31 cellular contexts compared by ENCODE assay signal in the genomic region with DNA sequence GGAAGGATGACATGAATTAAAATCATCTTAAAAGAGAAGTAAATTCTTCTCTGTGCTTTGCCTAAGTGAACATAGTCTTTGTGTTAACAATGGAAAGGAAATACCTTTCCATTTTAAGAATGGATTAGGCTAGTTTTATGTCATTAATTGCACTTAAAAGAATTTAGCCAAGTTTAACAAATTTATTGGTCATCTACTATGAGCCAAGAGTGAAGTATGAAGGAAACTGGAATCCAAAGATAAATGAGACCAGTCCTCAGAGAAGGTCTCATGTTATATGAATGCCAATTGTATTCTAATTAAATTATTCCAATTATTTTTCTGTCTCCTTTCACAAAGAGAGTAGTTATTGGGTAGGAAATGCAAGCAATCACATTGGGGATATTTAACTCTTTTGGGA.
"Had no signal": no experiment of that assay in that cellular context is flagged by ENCODE, and none has a peak within 500 bp of the region (broad histone marks: within the 10 kb centered on the region; RNA-seq: fewer than 3 reads in every experiment).

No MANE protein-coding gene starts in this region.

- H3K27ac ChIP-seq: neural progenitor cell, ovary, parathyroid adenoma, psoas muscle, right lobe of liver, sigmoid colon, spleen, suprapubic skin, testis, tibial artery, upper lobe of left lung, vagina had no signal

- H3K27me3 Mint-ChIP-seq: stimulated activated memory B cell treated with anti-CD40 and anti-IgM and Interleukin-4, amounts not matched to agents 10 μg/mL and 1 μg/mL and 100 μg/mL, for 72 hours; stimulated activated naive CD8-positive, alpha-beta T cell treated with anti-CD3 and anti-CD28 coated beads, Interleukin-15, amount 100 ng/mL, for 72 hours had no signal

- FAIRE-seq: small intestine, urothelium cell line had no signal

- H3K9me3 Mint-ChIP-seq: nephron; neural progenitor cell; stimulated activated memory B cell treated with anti-CD40 and anti-IgM and Interleukin-4, amounts not matched to agents 10 μg/mL and 1 μg/mL and 100 μg/mL, for 72 hours had no signal

- H3K4me1 Mint-ChIP-seq: natural killer cell; neural progenitor cell; stimulated activated memory B cell treated with anti-CD40 and anti-IgM and Interleukin-4, amounts not matched to agents 10 μg/mL and 1 μg/mL and 100 μg/mL, for 72 hours; stimulated activated naive CD8-positive, alpha-beta T cell treated with anti-CD3 and anti-CD28 coated beads, Interleukin-15, amount 100 ng/mL, for 72 hours had no signal

- H3K79me2 ChIP-seq: parathyroid adenoma had no signal

- H3K36me3 ChIP-seq: neural progenitor cell, ovary, right lobe of liver, sigmoid colon, spleen, suprapubic skin, tibial artery, upper lobe of left lung, vagina had no signal

- ATAC-seq: natural killer cell; psoas muscle; right cardiac atrium; right lobe of liver; stimulated activated memory B cell treated with anti-CD40 and anti-IgM and Interleukin-4, amounts not matched to agents 10 μg/mL and 1 μg/mL and 100 μg/mL, for 72 hours; stimulated activated naive CD8-positive, alpha-beta T cell treated with anti-CD3 and anti-CD28 coated beads, Interleukin-15, amount 100 ng/mL, for 72 hours; stimulated activated naive CD8-positive, alpha-beta T cell treated with anti-CD3 and anti-CD28 coated beads, Interleukin-15, Interleukin-2, amounts not matched to agents 100 U/mL and 50 U/mL, for 24 hours had no signal

- DNase-seq: natural killer cell; occipital lobe; ovary; posterior cingulate gyrus; psoas muscle; right cardiac atrium; right lobe of liver; sigmoid colon; small intestine; spleen; stimulated activated CD4-positive, alpha-beta T cell treated with anti-CD3 and anti-CD28 coated beads, Interleukin-12 subunit alpha, Interleukin-12 subunit beta, amount 100 ng/mL, for 4 hours; stimulated activated CD4-positive, alpha-beta T cell treated with anti-CD3 and anti-CD28 coated beads, Interleukin-1b, Interleukin-23, amount 100 ng/mL, for 48 hours; stimulated activated CD4-positive, alpha-beta T cell treated with anti-CD3 and anti-CD28 coated beads, Interleukin-4, amount 100 ng/mL, for 1 hour; stimulated activated CD4-positive, alpha-beta T cell treated with anti-CD3 and anti-CD28 coated beads, Interleukin-4, amount 100 ng/mL, for 4 hours; stimulated activated CD8-positive, alpha-beta memory T cell treated with anti-CD3 and anti-CD28 coated beads, Interleukin-4, amount 100 ng/mL, for 48 hours; stimulated activated naive CD4-positive, alpha-beta T cell; stimulated activated naive CD8-positive, alpha-beta T cell treated with anti-CD3 and anti-CD28 coated beads, Interleukin-15, amount 100 ng/mL, for 72 hours; stimulated activated naive CD8-positive, alpha-beta T cell treated with anti-CD3 and anti-CD28 coated beads, Interleukin-15, Interleukin-2, amounts not matched to agents 100 U/mL and 50 U/mL, for 24 hours; substantia nigra; testis; tibial artery; trophoblast cell; upper lobe of left lung had no signal

- H3K4me2 ChIP-seq: neural progenitor cell had no signal

- H3K9me3 ChIP-seq: ovary, psoas muscle, right lobe of liver, sigmoid colon, suprapubic skin, testis, tibial artery, upper lobe of left lung, vagina had no signal

- H3K4me3 Mint-ChIP-seq: natural killer cell; nephron; neural progenitor cell; stimulated activated memory B cell treated with anti-CD40 and anti-IgM and Interleukin-4, amounts not matched to agents 10 μg/mL and 1 μg/mL and 100 μg/mL, for 72 hours; stimulated activated naive CD8-positive, alpha-beta T cell treated with anti-CD3 and anti-CD28 coated beads, Interleukin-15, amount 100 ng/mL, for 72 hours had no signal

- H3K27me3 ChIP-seq: neural progenitor cell, ovary, right lobe of liver, sigmoid colon, spleen, suprapubic skin, testis, tibial artery, upper lobe of left lung, vagina had no signal

- H3K27ac Mint-ChIP-seq: natural killer cell; nephron; neural progenitor cell; progenitor cell of endocrine pancreas; stimulated activated memory B cell treated with anti-CD40 and anti-IgM and Interleukin-4, amounts not matched to agents 10 μg/mL and 1 μg/mL and 100 μg/mL, for 72 hours; stimulated activated naive CD8-positive, alpha-beta T cell treated with anti-CD3 and anti-CD28 coated beads, Interleukin-15, amount 100 ng/mL, for 72 hours had no signal

- H3K9ac ChIP-seq: neural progenitor cell, parathyroid adenoma had no signal

- H3K4me1 ChIP-seq: neural progenitor cell, parathyroid adenoma, psoas muscle, right lobe of liver, sigmoid colon, spleen, suprapubic skin, testis, upper lobe of left lung, vagina had no signal

- H3K4me3 ChIP-seq: neural progenitor cell, ovary, psoas muscle, right lobe of liver, sigmoid colon, spleen, suprapubic skin, testis, tibial artery, upper lobe of left lung, vagina had no signal

- H2AFZ ChIP-seq: neural progenitor cell, parathyroid adenoma had no signal

- H3K36me3 Mint-ChIP-seq: natural killer cell; neural progenitor cell; stimulated activated memory B cell treated with anti-CD40 and anti-IgM and Interleukin-4, amounts not matched to agents 10 μg/mL and 1 μg/mL and 100 μg/mL, for 72 hours had no signal
